In the genomic region with DNA sequence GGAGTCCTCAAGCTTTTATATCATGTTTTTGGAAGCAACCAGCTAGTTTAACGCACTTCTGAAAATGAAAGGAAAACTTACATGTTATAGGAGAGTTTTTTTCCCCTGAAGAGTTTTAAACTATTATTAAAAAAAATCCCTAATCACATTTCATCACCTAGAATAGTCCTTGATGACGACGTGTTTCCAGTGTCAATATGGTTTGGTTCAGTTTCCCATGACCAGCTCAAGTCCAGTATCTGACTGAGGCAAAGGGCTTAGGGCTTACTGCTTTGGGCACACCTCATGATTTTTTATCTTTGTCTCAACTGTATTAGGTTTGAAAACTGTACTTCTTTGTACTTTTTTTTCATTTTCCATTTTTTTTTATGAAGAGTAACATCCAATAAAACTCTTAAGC, we compare ENCODE assay signal across 2 cellular contexts.
A peak's percentile ranks its signal among the peaks of the same experiment; 100 is the strongest.
TF ChIP-seq lines count a peak whose summit lies in the region.

No MANE protein-coding gene starts in this region.

TF ChIP-seq in HEK293, 187 proteins besides CTCF, POLR2A, EP300 and RAD21:
- TF ChIP-seq ZBTB8A (tag by site-specific recombination; IDR thresholded peaks at IDR 0.05), result 0 out of 2 replicates have a peak, but pooled peaks have one; percentile 10
- no peak for TF ChIP-seq ZNF146 (tag by site-specific recombination; IDR thresholded peaks at IDR 0.05)
- TF ChIP-seq, protein P1, sequence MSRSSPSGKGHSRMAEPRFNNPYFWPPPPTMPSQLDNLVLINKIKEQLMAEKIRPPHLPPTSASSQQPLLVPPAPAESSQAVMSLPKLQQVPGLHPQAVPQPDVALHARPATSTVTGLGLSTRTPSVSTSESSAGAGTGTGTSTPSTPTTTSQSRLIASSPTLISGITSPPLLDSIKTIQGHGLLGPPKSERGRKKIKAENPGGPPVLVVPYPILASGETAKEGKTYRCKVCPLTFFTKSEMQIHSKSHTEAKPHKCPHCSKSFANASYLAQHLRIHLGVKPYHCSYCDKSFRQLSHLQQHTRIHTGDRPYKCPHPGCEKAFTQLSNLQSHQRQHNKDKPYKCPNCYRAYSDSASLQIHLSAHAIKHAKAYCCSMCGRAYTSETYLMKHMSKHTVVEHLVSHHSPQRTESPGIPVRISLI (tag by site-specific recombination; IDR thresholded peaks at IDR 0.05), result 0 out of 2 replicates have a peak, but pooled peaks have one; percentile 49
- TF ChIP-seq ZBTB26 (tag by site-specific recombination; optimal IDR thresholded peaks at IDR 0.05), result no peak
- TF ChIP-seq PRDM6 (tag by site-specific recombination; IDR thresholded peaks at IDR 0.05), result peak; percentile 88

TF ChIP-seq in GM12878, 131 proteins besides CTCF, POLR2A, EP300 and RAD21:
- TF ChIP-seq SMC3 (IDR thresholded peaks at IDR 0.05; ENCODE audit: borderline replicate concordance, low read length) (no peak), USF1 (IDR thresholded peaks at IDR 0.05; ENCODE audit: borderline replicate concordance, extremely low read length, insufficient read depth, low read depth, low read length) (no peak), PBX3 (IDR thresholded peaks at IDR 0.05; ENCODE audit: insufficient replicate concordance, low read depth, low read length) (no peak), BHLHE40 (IDR thresholded peaks at IDR 0.05; ENCODE audit: borderline replicate concordance in 1 of 2, low read depth in 2 of 2, low read length in 1 of 2) (no peak), SP1 (IDR thresholded peaks at IDR 0.05; ENCODE audit: low read depth, low read length) (no peak), PKNOX1 (IDR thresholded peaks at IDR 0.05) (no peak), CEBPB (IDR thresholded peaks at IDR 0.05; ENCODE audit: borderline replicate concordance in 1 of 2, low read depth in 2 of 2, low read length in 2 of 2) (no peak), RAD51 (IDR thresholded peaks at IDR 0.05) (no peak), TCF7 (IDR thresholded peaks at IDR 0.05; ENCODE audit: borderline replicate concordance) (no peak), BACH1 (IDR thresholded peaks at IDR 0.05; ENCODE audit: borderline replicate concordance) (no peak), ZNF24 (IDR thresholded peaks at IDR 0.05) (no peak), ZNF622 (IDR thresholded peaks at IDR 0.05) (no peak), RBBP5 (conservative IDR thresholded peaks at IDR 0.05) (no peak)
- TF ChIP-seq, protein P2, sequence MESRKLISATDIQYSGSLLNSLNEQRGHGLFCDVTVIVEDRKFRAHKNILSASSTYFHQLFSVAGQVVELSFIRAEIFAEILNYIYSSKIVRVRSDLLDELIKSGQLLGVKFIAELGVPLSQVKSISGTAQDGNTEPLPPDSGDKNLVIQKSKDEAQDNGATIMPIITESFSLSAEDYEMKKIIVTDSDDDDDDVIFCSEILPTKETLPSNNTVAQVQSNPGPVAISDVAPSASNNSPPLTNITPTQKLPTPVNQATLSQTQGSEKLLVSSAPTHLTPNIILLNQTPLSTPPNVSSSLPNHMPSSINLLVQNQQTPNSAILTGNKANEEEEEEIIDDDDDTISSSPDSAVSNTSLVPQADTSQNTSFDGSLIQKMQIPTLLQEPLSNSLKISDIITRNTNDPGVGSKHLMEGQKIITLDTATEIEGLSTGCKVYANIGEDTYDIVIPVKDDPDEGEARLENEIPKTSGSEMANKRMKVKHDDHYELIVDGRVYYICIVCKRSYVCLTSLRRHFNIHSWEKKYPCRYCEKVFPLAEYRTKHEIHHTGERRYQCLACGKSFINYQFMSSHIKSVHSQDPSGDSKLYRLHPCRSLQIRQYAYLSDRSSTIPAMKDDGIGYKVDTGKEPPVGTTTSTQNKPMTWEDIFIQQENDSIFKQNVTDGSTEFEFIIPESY (IDR thresholded peaks at IDR 0.05), result no peak
- TF ChIP-seq, protein P3, sequence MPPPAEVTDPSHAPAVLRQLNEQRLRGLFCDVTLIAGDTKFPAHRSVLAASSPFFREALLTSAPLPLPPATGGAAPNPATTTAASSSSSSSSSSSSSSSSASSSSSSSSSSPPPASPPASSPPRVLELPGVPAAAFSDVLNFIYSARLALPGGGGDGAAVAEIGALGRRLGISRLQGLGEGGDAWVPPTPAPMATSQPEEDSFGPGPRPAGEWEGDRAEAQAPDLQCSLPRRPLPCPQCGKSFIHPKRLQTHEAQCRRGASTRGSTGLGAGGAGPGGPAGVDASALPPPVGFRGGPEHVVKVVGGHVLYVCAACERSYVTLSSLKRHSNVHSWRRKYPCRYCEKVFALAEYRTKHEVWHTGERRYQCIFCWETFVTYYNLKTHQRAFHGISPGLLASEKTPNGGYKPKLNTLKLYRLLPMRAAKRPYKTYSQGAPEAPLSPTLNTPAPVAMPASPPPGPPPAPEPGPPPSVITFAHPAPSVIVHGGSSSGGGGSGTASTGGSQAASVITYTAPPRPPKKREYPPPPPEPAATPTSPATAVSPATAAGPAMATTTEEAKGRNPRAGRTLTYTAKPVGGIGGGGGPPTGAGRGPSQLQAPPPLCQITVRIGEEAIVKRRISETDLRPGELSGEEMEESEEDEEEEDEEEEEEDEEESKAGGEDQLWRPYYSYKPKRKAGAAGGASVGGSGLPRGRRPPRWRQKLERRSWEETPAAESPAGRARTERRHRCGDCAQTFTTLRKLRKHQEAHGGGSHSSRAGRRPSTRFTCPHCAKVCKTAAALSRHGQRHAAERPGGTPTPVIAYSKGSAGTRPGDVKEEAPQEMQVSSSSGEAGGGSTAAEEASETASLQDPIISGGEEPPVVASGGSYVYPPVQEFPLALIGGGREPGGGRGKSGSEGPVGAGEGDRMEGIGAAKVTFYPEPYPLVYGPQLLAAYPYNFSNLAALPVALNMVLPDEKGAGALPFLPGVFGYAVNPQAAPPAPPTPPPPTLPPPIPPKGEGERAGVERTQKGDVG (CRISPR knock-in tag; IDR thresholded peaks at IDR 0.05), result no peak
